In the genomic region with DNA sequence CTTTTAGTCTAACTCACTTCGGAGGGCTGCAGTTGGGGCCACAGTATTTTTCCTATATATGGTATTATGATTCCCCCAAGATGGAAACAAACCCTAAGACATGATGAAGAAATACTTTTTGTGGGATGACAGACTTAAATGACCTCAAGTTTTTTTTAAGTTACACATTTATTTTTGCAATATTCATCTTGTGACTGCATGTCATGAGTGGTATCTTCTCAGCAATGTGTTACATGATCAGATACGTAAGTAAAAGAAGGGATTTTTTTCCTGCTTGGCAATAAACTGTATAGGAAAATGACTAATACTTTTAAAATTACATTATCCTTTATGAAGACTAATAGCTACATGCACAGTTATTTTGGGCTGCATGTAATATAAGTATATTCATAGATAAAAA, we compare ENCODE assay signal across 33 cellular contexts. TPM values are rescaled to one million over a fixed set of nuclear protein-coding genes. Genes with fewer than 3 reads are reported as not detected.
"Had no signal": no experiment of that assay in that cellular context is flagged by ENCODE, and none has a peak within 500 bp of the region (broad histone marks: within the 10 kb centered on the region; RNA-seq: fewer than 3 reads in every experiment).

No MANE protein-coding gene starts in this region.

- DNase-seq: colonic mucosa; cortex of kidney; dermis blood vessel endothelial cell; dorsolateral prefrontal cortex; effector CD4-positive, alpha-beta T cell; effector CD8-positive, alpha-beta T cell; effector memory CD4-positive, alpha-beta T cell; effector memory CD8-positive, alpha-beta T cell; endodermal cell; erythroblast; esophagus squamous epithelium; foreskin fibroblast; foreskin keratinocyte; foreskin melanocyte; gastrocnemius medialis; glutamatergic neuron; head of caudate nucleus; heart left ventricle; heart right ventricle had no signal

- ATAC-seq: effector memory CD8-positive, alpha-beta T cell; esophagus mucosa; foreskin keratinocyte; gastrocnemius medialis; gastroesophageal sphincter; heart left ventricle; heart right ventricle had no signal

- H3K9me3 ChIP-seq: colonic mucosa, esophagus muscularis mucosa, esophagus squamous epithelium, gastrocnemius medialis, gastroesophageal sphincter, heart left ventricle, heart right ventricle had no signal

- H3K27me3 ChIP-seq: colonic mucosa, esophagus muscularis mucosa, gastroesophageal sphincter had no signal

- H3K4me1 ChIP-seq: colonic mucosa, esophagus muscularis mucosa, esophagus squamous epithelium, foreskin keratinocyte, gastrocnemius medialis, gastroesophageal sphincter, heart left ventricle, heart right ventricle had no signal

- H3K36me3 ChIP-seq: colonic mucosa, esophagus muscularis mucosa, esophagus squamous epithelium, gastrocnemius medialis, gastroesophageal sphincter, heart left ventricle, heart right ventricle had no signal

- H3K27ac ChIP-seq: colonic mucosa, coronary artery, dorsolateral prefrontal cortex, epithelial cell of prostate, esophagus muscularis mucosa, esophagus squamous epithelium, foreskin keratinocyte, gastrocnemius medialis, gastroesophageal sphincter, heart left ventricle, heart right ventricle had no signal

- FAIRE-seq: colon, endometrium, endothelial cell of umbilical vein, frontal cortex had no signal

- H3K4me3 ChIP-seq: colonic mucosa, coronary artery, dorsolateral prefrontal cortex, esophagus muscularis mucosa, esophagus squamous epithelium, gastrocnemius medialis, gastroesophageal sphincter, heart left ventricle, heart right ventricle had no signal

RNA-seq across cellular contexts. Expression of gene OR13A1, which starts 57.8 kb away (rescaled TPM):
- total RNA-seq: colonic mucosa, dermis blood vessel endothelial cell, dermis microvascular lymphatic vessel endothelial cell, endothelial cell of umbilical vein, epithelial cell of proximal tubule, esophagus muscularis mucosa, fibroblast of lung, fibroblast of villous mesenchyme, foreskin keratinocyte, gastrocnemius medialis, gastroesophageal sphincter, glomerular endothelial cell had no signal
